ENCODE assay signal across 1 cellular context in genomic region chr19:11137542-11138384, GRCh38.
TF ChIP-seq lines count a peak whose summit lies in the region.

No MANE protein-coding gene starts in this region.

TF ChIP-seq in HepG2, 621 proteins besides CTCF, POLR2A, EP300 and RAD21 (continued from another document and continues in another):
- TF ChIP-seq ZNF800 (CRISPR knock-in tag; IDR thresholded peaks at IDR 0.05) (no peak), ZNF652 (CRISPR knock-in tag; IDR thresholded peaks at IDR 0.05; ENCODE audit: borderline replicate concordance, low read depth) (no peak), PITX1 (CRISPR knock-in tag; IDR thresholded peaks at IDR 0.05) (no peak; the same call in 1 of the 2 replicates), TBX3 (IDR thresholded peaks at IDR 0.05; ENCODE audit: borderline replicate concordance) (no peak), CC2D1A (CRISPR knock-in tag; IDR thresholded peaks at IDR 0.05) (no peak), SRF (IDR thresholded peaks at IDR 0.05; ENCODE audit: low read depth, low read length) (no peak), ZSCAN31 (CRISPR knock-in tag; IDR thresholded peaks at IDR 0.05; ENCODE audit: low read depth) (no peak; the same call in 1 of the 2 replicates), ZBTB7B (CRISPR knock-in tag; IDR thresholded peaks at IDR 0.05) (peak; percentile 70; the same call in 1 of the 2 replicates), ZSCAN12 (CRISPR knock-in tag; IDR thresholded peaks at IDR 0.05) (no peak), CHCHD3 (CRISPR knock-in tag; IDR thresholded peaks at IDR 0.05) (no peak), ERF (CRISPR knock-in tag; IDR thresholded peaks at IDR 0.05) (no peak), KDM4B (CRISPR knock-in tag; IDR thresholded peaks at IDR 0.05) (no peak), ZC3H13 (CRISPR knock-in tag; IDR thresholded peaks at IDR 0.05) (no peak), TEF (CRISPR knock-in tag; IDR thresholded peaks at IDR 0.05) (no peak), FIP1L1 (IDR thresholded peaks at IDR 0.05; ENCODE audit: borderline replicate concordance, insufficient read depth, low read depth, low read length) (no peak), CREBL2 (CRISPR knock-in tag; IDR thresholded peaks at IDR 0.05; ENCODE audit: borderline replicate concordance) (no peak), BCL3 (CRISPR knock-in tag; IDR thresholded peaks at IDR 0.05) (no peak), GPBP1L1 (CRISPR knock-in tag; IDR thresholded peaks at IDR 0.05) (no peak), IRF2 (CRISPR knock-in tag; IDR thresholded peaks at IDR 0.05) (no peak), KLF9 (CRISPR knock-in tag; IDR thresholded peaks at IDR 0.05; ENCODE audit: low read depth) (no peak), ZNF362 (CRISPR knock-in tag; IDR thresholded peaks at IDR 0.05; ENCODE audit: borderline replicate concordance) (no peak), REPIN1 (CRISPR knock-in tag; IDR thresholded peaks at IDR 0.05; ENCODE audit: borderline replicate concordance, low read depth) (no peak), ZMAT3 (CRISPR knock-in tag; conservative IDR thresholded peaks at IDR 0.05) (no peak), ZNF749 (CRISPR knock-in tag; IDR thresholded peaks at IDR 0.05; ENCODE audit: borderline replicate concordance) (no peak), ZNF30 (CRISPR knock-in tag; IDR thresholded peaks at IDR 0.05) (no peak), PRPF4 (IDR thresholded peaks at IDR 0.05; ENCODE audit: low read depth, low read length, poor library complexity, severe bottlenecking) (no peak), CENPBD1 (CRISPR knock-in tag; IDR thresholded peaks at IDR 0.05; ENCODE audit: borderline replicate concordance, low read depth) (no peak), CBX1 (IDR thresholded peaks at IDR 0.05; ENCODE audit: low read depth) (no peak), ZFP1 (CRISPR knock-in tag; IDR thresholded peaks at IDR 0.05) (no peak), ZFAT (CRISPR knock-in tag; conservative IDR thresholded peaks at IDR 0.05) (no peak), SALL1 (CRISPR knock-in tag; IDR thresholded peaks at IDR 0.05) (no peak; the same call in 1 of the 2 replicates), ZNF644 (CRISPR knock-in tag; IDR thresholded peaks at IDR 0.05; ENCODE audit: low read depth) (no peak), ZNF691 (CRISPR knock-in tag; IDR thresholded peaks at IDR 0.05; ENCODE audit: borderline replicate concordance, low read depth) (peak; percentile 70; the same call in 1 of the 2 replicates), ATAD3A (CRISPR knock-in tag; IDR thresholded peaks at IDR 0.05) (no peak), TBL1XR1 (IDR thresholded peaks at IDR 0.05; ENCODE audit: borderline replicate concordance, low read length, partially characterized antibody) (no peak), RFX5 (IDR thresholded peaks at IDR 0.05; ENCODE audit: low read depth, low read length) (no peak), ZNF121 (CRISPR knock-in tag; IDR thresholded peaks at IDR 0.05) (no peak), FOXK2 (IDR thresholded peaks at IDR 0.05) (no peak), JDP2 (CRISPR knock-in tag; IDR thresholded peaks at IDR 0.05; ENCODE audit: borderline replicate concordance) (no peak), ZNF10 (CRISPR knock-in tag; IDR thresholded peaks at IDR 0.05; ENCODE audit: borderline replicate concordance, low read depth) (no peak), XRCC5 (optimal IDR thresholded peaks at IDR 0.05; ENCODE audit: low read length) (peak; percentile 35), ZFX (CRISPR knock-in tag; IDR thresholded peaks at IDR 0.05; ENCODE audit: low read depth) (no peak), NCOA2 (CRISPR knock-in tag; IDR thresholded peaks at IDR 0.05) (no peak), ZNF574 (CRISPR knock-in tag; IDR thresholded peaks at IDR 0.05) (0 out of 2 replicates have a peak, but pooled peaks have one; percentile 6), ZNF75D (CRISPR knock-in tag; IDR thresholded peaks at IDR 0.05; ENCODE audit: borderline replicate concordance) (no peak), MIXL1 (CRISPR knock-in tag; IDR thresholded peaks at IDR 0.05) (0 out of 2 replicates have a peak, but pooled peaks have one; percentile 20), FOXP4 (CRISPR knock-in tag; IDR thresholded peaks at IDR 0.05) (no peak), ZNF879 (CRISPR knock-in tag; IDR thresholded peaks at IDR 0.05) (no peak)
